Comparison of ENCODE assay signal across 8 cellular contexts in genomic region chr2:20225294-20226151, GRCh38. TPM values are rescaled to one million over a fixed set of nuclear protein-coding genes. Genes with fewer than 3 reads are reported as not detected.
DNase-seq lines count a peak whose midpoint lies in the region; ATAC-seq, FAIRE-seq and TF ChIP-seq lines count a peak whose summit lies in the region.

No MANE protein-coding gene starts in this region.

- H3K9me3 ChIP-seq in breast epithelium (peaks cover 0 to 3% of the 10 kb centered on the region in 2 donors), kidney (ENCODE audit: control insufficient read depth in 1 of 2, low read length in 2 of 2) (no peaks in the 10 kb centered on the region)

- H3K4me1 ChIP-seq in breast epithelium (peaks cover 6 to 18% of the 10 kb centered on the region in 2 donors), kidney (ENCODE audit: control insufficient read depth in 1 of 2, insufficient read depth in 1 of 2, low read depth in 1 of 2, low read length in 2 of 2) (peaks cover 8 to 20% of the 10 kb centered on the region in 2 donors)

- H3K4me3 ChIP-seq in breast epithelium (peak overlapping the region; percentile 50 to 96 (median 77)), kidney (ENCODE audit: low read length in 2 of 2) (peak overlapping the region; percentile 26 to 73)

- H3K36me3 ChIP-seq in breast epithelium = no peaks in the 10 kb centered on the region
- H3K36me3 ChIP-seq in kidney (ENCODE audit: control insufficient read depth in 1 of 2, insufficient read depth in 2 of 2, low read length in 2 of 2) = no peaks in the 10 kb centered on the region

- peak overlapping the region in 1 of 2 donors; percentile 43 for H3K9ac ChIP-seq in kidney (ENCODE audit: low read length in 2 of 2)

- intact Hi-C loops in breast epithelium (cut with DNase I; ENCODE audit: low total_unique reads) (no loop called here), kidney (cut with DNase I) (no loop called here)

- TF ChIP-seq POLR2A in breast epithelium (IDR thresholded peaks at IDR 0.05) = no peak

- FAIRE-seq in kidney (lab: Jason Lieb, UNC) = no peak

- no peaks in the 10 kb centered on the region for H3K27me3 ChIP-seq in breast epithelium

- H3K27ac ChIP-seq in breast epithelium (peak overlapping the region; percentile 94 to 95), kidney (ENCODE audit: low read depth in 2 of 2, low read length in 2 of 2) (peak overlapping the region; percentile 80 to 83)

- peak in 2 of 3 donors; percentile 25 to 70 for TF ChIP-seq CTCF in breast epithelium (IDR thresholded peaks at IDR 0.05)
- peak; percentile 59 for TF ChIP-seq CTCF in kidney (IDR thresholded peaks at IDR 0.05; ENCODE audit: borderline replicate concordance, extremely low read depth, insufficient read depth)

- peak; percentile 56 for DNase-seq in EH (ENCODE audit: low read depth)
- DNase-seq in HT1080 (ENCODE audit: low read depth) = peak; percentile 79
- DNase-seq in RPMI7951 (ENCODE audit: low read depth) = peak; percentile 56
- DNase-seq in breast epithelium (ENCODE audit: low spot score in 2 of 2) = peak; percentile 62 to 78
- peak; percentile 91 for DNase-seq in kidney
- peak; percentile 18 to 26 for DNase-seq in stimulated activated CD4-positive, alpha-beta T cell treated with anti-CD3 and anti-CD28 coated beads, Interleukin-15, amount 100 ng/mL, for 48 hours (ENCODE audit: low read depth in 2 of 2)
- no peak for DNase-seq in NK-92 (lab: John Stamatoyannopoulos, UW; ENCODE audit: unreplicated experiment)

- ATAC-seq in GM21423 (IDR thresholded peaks at IDR 0.05; ENCODE audit: unreplicated experiment) = peak; percentile 50

RNA-seq across cellular contexts. Expression of gene SDC1, which starts 0.6 kb away (rescaled TPM):
- 277 and 306 TPM in 2 replicates for total RNA-seq in HT1080 (2014; rRNA removed; shearing (Covaris generic))
- 223 and 234 TPM in 2 replicates for polyA plus RNA-seq in HT1080 (2015; cell fraction: cytosol; rRNA removed)
- polyA plus RNA-seq in HT1080 (2015; cell fraction: nucleus; rRNA removed) = 313 and 316 TPM in 2 replicates
- 28.8 and 42.3 TPM in 2 replicates for total RNA-seq in RPMI7951 (2014; rRNA removed; shearing (Covaris generic))
- 10 to 100 TPM in 2 of 3 donors, 1 to 10 TPM in 1; 2.6 to 51.8 (median 38.7) TPM for total RNA-seq in breast epithelium
- 266 TPM for total RNA-seq in kidney
- polyA plus RNA-seq in kidney (ENCODE audit: insufficient read depth, low read depth, low replicate concordance) = 206 TPM
